1 cellular context compared by ENCODE assay signal in the genomic region with DNA sequence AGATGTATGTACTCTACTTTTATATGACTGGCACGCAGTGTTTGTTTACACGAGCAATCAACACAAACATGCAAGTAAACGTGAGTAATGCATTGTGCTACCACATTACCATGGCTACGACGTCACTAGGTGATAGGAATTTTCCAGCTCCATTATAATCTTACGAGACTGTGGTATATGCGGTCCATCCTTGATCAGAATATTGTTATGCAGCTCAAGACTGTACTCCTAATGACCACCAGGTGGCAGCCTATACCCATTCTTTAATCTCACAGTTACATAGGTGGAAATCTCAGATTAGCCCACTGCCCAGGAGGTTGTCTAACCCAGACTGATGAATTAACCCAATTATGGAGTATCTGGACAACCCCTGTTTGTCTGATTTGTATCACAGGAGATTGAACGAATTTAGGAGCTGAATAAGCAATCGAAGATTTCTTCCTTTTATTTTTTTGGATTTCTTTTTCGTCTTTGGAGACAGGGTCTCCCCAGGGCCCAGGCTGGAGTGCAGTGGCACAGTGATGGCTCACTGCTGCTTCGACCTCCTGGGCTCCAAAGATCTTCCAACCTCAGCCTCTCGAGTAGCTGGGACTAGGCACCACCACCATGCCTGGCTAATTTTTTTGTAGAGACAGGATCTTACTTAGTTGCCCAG.
TF ChIP-seq lines count a peak whose summit lies in the region.

No MANE protein-coding gene starts in this region.

TF ChIP-seq in SK-N-SH, 30 proteins besides CTCF, POLR2A, EP300 and RAD21 (continued from another document):
- TF ChIP-seq, protein P1, sequence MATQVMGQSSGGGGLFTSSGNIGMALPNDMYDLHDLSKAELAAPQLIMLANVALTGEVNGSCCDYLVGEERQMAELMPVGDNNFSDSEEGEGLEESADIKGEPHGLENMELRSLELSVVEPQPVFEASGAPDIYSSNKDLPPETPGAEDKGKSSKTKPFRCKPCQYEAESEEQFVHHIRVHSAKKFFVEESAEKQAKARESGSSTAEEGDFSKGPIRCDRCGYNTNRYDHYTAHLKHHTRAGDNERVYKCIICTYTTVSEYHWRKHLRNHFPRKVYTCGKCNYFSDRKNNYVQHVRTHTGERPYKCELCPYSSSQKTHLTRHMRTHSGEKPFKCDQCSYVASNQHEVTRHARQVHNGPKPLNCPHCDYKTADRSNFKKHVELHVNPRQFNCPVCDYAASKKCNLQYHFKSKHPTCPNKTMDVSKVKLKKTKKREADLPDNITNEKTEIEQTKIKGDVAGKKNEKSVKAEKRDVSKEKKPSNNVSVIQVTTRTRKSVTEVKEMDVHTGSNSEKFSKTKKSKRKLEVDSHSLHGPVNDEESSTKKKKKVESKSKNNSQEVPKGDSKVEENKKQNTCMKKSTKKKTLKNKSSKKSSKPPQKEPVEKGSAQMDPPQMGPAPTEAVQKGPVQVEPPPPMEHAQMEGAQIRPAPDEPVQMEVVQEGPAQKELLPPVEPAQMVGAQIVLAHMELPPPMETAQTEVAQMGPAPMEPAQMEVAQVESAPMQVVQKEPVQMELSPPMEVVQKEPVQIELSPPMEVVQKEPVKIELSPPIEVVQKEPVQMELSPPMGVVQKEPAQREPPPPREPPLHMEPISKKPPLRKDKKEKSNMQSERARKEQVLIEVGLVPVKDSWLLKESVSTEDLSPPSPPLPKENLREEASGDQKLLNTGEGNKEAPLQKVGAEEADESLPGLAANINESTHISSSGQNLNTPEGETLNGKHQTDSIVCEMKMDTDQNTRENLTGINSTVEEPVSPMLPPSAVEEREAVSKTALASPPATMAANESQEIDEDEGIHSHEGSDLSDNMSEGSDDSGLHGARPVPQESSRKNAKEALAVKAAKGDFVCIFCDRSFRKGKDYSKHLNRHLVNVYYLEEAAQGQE (IDR thresholded peaks at IDR 0.05; ENCODE audit: low read depth, low read length), result no peak
